In genomic region chr19:17406887-17407196, GRCh38 we compare ENCODE assay signal across 11 cellular contexts. TPM values are rescaled to one million over a fixed set of nuclear protein-coding genes. Genes with fewer than 3 reads are reported as not detected.
DNase-seq lines count a peak whose midpoint lies in the region; ATAC-seq, FAIRE-seq and TF ChIP-seq lines count a peak whose summit lies in the region.
"Had no signal": no experiment of that assay in that cellular context is flagged by ENCODE, and none has a peak within 500 bp of the region (broad histone marks: within the 10 kb centered on the region; RNA-seq: fewer than 3 reads in every experiment).

No MANE protein-coding gene starts in this region.

- DNase-seq in GM18507 (ENCODE audit: extremely low spot score, insufficient read length, low read depth) (no peak), RPMI8226 (peak; percentile 74), small intestine (peak; percentile 43), DMS153 treated with DMSO at 0.1 percent for 48 hours (lab: John Stamatoyannopoulos, UW; ENCODE audit: unreplicated experiment) (no peak), retina (no peak), LoVo (ENCODE audit: low spot score) (no peak), DMS53 treated with DMSO at 0.1 percent for 48 hours (lab: John Stamatoyannopoulos, UW; ENCODE audit: unreplicated experiment) (no peak)
- DNase-seq: midbrain, NCI-H1694 treated with DMSO at 0.1 percent for 48 hours had no signal

- H3K9me3 ChIP-seq in gastroesophageal sphincter: no peaks in the 10 kb centered on the region
- H3K9me3 ChIP-seq in small intestine (ENCODE audit: control insufficient read depth, low read depth): no peaks in the 10 kb centered on the region

- no peak for TF ChIP-seq EP300 in gastroesophageal sphincter (IDR thresholded peaks at IDR 0.05)

- H3K4me1 ChIP-seq in gastroesophageal sphincter: peaks cover 0 to 38% (median 0%) of the 10 kb centered on the region in 3 donors
- no peaks in the 10 kb centered on the region for H3K4me1 ChIP-seq in small intestine (ENCODE audit: control insufficient read depth in 2 of 2, insufficient read depth in 1 of 2, low read depth in 1 of 2, low read length in 1 of 2)

- 40% methylated on average over 2 of the region's 2 CpGs; no CpG with 5 or more reads in 1 of the 2 donors for WGBS in gastroesophageal sphincter (ENCODE audit: low coverage in 1 of 2), 2 donors
- 0 to 22% (median 6%) methylated on average over 2 of the region's 2 CpGs for WGBS in small intestine, 3 donors

- peak; percentile 44 for FAIRE-seq in GM18507 (lab: Jason Lieb, UNC)
- no peak for FAIRE-seq in small intestine (lab: Jason Lieb, UNC)
- FAIRE-seq: colon had no signal

- H3K27ac ChIP-seq in gastroesophageal sphincter (peak overlapping the region in 3 of 4 donors; percentile 72 to 78 (median 72)), small intestine (ENCODE audit: low read depth in 1 of 2, low read length in 1 of 2) (peak overlapping the region; percentile 83 to 93)

- TF ChIP-seq POLR2A in gastroesophageal sphincter (IDR thresholded peaks at IDR 0.05): no peak

- ATAC-seq in gastroesophageal sphincter: no peak

- peaks cover 15% of the 10 kb centered on the region for H3K27me3 ChIP-seq in gastroesophageal sphincter
- H3K27me3 ChIP-seq in small intestine (ENCODE audit: control insufficient read depth in 2 of 2, insufficient read depth in 2 of 2, low read length in 2 of 2): no peaks in the 10 kb centered on the region

- H3K36me3 ChIP-seq in gastroesophageal sphincter (peaks cover 0 to 5% of the 10 kb centered on the region in 2 donors), small intestine (ENCODE audit: control insufficient read depth in 2 of 2, insufficient read depth in 2 of 2, low read length in 2 of 2) (no peaks in the 10 kb centered on the region)

- H3K4me3 ChIP-seq in gastroesophageal sphincter (peak overlapping the region in 1 of 2 donors; percentile 49), small intestine (ENCODE audit: low read depth in 1 of 2, low read length in 2 of 2) (peak overlapping the region in 1 of 2 donors; percentile 40)

- no peak for TF ChIP-seq CTCF in gastroesophageal sphincter (IDR thresholded peaks at IDR 0.05)

RNA-seq across cellular contexts. Expression of gene BST2, which starts 1.4 kb away (rescaled TPM):
- total RNA-seq in gastroesophageal sphincter: 100 to 1,000 TPM in 1 of 4 donors, 10 to 100 TPM in 3; 36.6 to 196 (median 40.7) TPM
- 100 to 1,000 TPM in 1 of 3 donors, 10 to 100 TPM in 1, 1 to 10 TPM in 1; 4.5 to 128 (median 53.2) TPM for polyA plus RNA-seq in small intestine

RNA-seq across cellular contexts. Expression of gene CCDC194, which starts 12.8 kb away (rescaled TPM):
- not detected for total RNA-seq in gastroesophageal sphincter
- under 1 TPM in 1 of 3 donors, not detected in 2; 0.07 TPM for polyA plus RNA-seq in small intestine

RNA-seq across cellular contexts. Expression of gene MVB12A, which starts 13.0 kb away (rescaled TPM):
- 10 to 100 TPM; 30.8 to 44.7 (median 37.7) TPM for total RNA-seq in gastroesophageal sphincter
- polyA plus RNA-seq in small intestine: 100 to 1,000 TPM in 1 of 3 donors, 10 to 100 TPM in 2; 71.3 to 117 (median 84.8) TPM

RNA-seq across cellular contexts. Expression of gene PLVAP, which starts 29.7 kb away (rescaled TPM):
- 100 to 1,000 TPM in 1 of 4 donors, 10 to 100 TPM in 3; 41.4 to 110 (median 67.9) TPM for total RNA-seq in gastroesophageal sphincter
- polyA plus RNA-seq in small intestine: 100 to 1,000 TPM in 1 of 3 donors, 1 to 10 TPM in 2; 2.2 to 115 (median 4.3) TPM

RNA-seq across cellular contexts. Expression of gene TMEM221, which starts 41.6 kb away (rescaled TPM):
- 1 to 10 TPM in 1 of 4 donors, under 1 TPM in 1, not detected in 2; 0.46 to 1.3 TPM for total RNA-seq in gastroesophageal sphincter
- polyA plus RNA-seq in small intestine: under 1 TPM in 1 of 3 donors, not detected in 2; 0.07 TPM

Comparison
In these comparisons a context has a peak if more than half of its experiments do, and no peak if none do; other contexts are left out.
1. DNase-seq: peak in RPMI8226 (single experiment) and small intestine (single experiment); none in GM18507 (single experiment), DMS153 treated with DMSO at 0.1 percent for 48 hours (single experiment), retina (single experiment), LoVo (single experiment) and DMS53 treated with DMSO at 0.1 percent for 48 hours (single experiment).